Comparison of ENCODE assay signal across 13 cellular contexts in the genomic region with DNA sequence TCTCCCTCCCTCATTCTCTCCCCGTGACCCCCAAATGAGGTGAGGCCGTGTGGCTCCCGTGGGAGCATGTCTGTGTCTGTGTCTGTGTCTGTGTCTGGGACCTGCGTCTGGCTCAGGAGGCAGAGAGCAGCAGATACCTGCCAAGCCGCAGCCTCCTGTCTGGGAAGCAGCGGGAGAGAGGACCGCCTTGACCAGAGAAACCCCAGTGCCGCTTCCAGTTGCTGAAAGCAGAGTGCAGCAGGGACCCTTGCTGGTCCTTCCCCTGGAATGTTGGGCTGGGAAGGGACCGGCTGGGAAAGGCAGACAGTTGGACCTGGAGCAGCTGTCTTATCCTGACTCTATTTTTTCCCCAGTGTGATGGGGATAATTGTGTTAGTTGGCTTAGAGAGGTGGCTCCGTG. TPM values are rescaled to one million over a fixed set of nuclear protein-coding genes. Genes with fewer than 3 reads are reported as not detected.
DNase-seq lines count a peak whose midpoint lies in the region; ATAC-seq, FAIRE-seq and TF ChIP-seq lines count a peak whose summit lies in the region.
"Had no signal": no experiment of that assay in that cellular context is flagged by ENCODE, and none has a peak within 500 bp of the region (broad histone marks: within the 10 kb centered on the region; RNA-seq: fewer than 3 reads in every experiment).

No MANE protein-coding gene starts in this region.

- peak overlapping the region; percentile 64 for H3K4me2 ChIP-seq in A549

- no peak overlapping the region for H3K27ac Mint-ChIP-seq in CD14-positive monocyte

- TF ChIP-seq CTCF in A549 (IDR thresholded peaks at IDR 0.05) (no peak), Panc1 (IDR thresholded peaks at IDR 0.05) (no peak), fibroblast of villous mesenchyme (IDR thresholded peaks at IDR 0.05; ENCODE audit: insufficient read depth, low read depth, low read length) (no peak), CD14-positive monocyte (IDR thresholded peaks at IDR 0.05) (no peak), GM13977 (IDR thresholded peaks at IDR 0.05; ENCODE audit: extremely low read depth, insufficient read depth, missing control alignments) (no peak)

- no peaks in the 10 kb centered on the region for H3K27me3 ChIP-seq in Panc1 (ENCODE audit: control insufficient read depth, insufficient read depth, low read length)

- BruUV-seq in Panc1 (replicated peaks; lab: Mats Ljungman, UMichigan): no TSS peak

- no peak for TF ChIP-seq RAD21 in A549 (conservative IDR thresholded peaks at IDR 0.05 in 1 of 2, IDR thresholded peaks at IDR 0.05 in 1 of 2)

- H3K27me3 Mint-ChIP-seq in CD14-positive monocyte (ENCODE audit: low read depth in 3 of 3): peaks cover 32 to 59% (median 58%) of the 10 kb centered on the region in 3 donors

- DNase-seq in A549 (ENCODE audit: low read depth in 1 of 2, low spot score in 1 of 2) (no peak), Panc1 (ENCODE audit: low read depth, low spot score) (no peak), fibroblast of villous mesenchyme (ENCODE audit: low read depth) (no peak), myocyte (ENCODE audit: low read depth) (peak; percentile 83), CD14-positive monocyte (ENCODE audit: low spot score) (no peak), GM19239 (ENCODE audit: insufficient read length, low spot score) (no peak), GM13977 (ENCODE audit: low spot score) (no peak), NCI-H2196 treated with DMSO at 0.1 percent for 48 hours (lab: John Stamatoyannopoulos, UW; ENCODE audit: unreplicated experiment) (no peak)
- DNase-seq: activated T-cell treated with anti-CD3 and anti-CD28 coated beads, Interleukin-2, amount 50 U/mL, for 48 hours; AML-193; T-helper 9 cell had no signal

- ATAC-seq in A549: peak in 1 of 2 experiments; percentile 11; a peak in 1 of 6 replicates
- ATAC-seq in Panc1: 0 out of 2 replicates have a peak, but pooled peaks have one; percentile 2

- H3K4me1 Mint-ChIP-seq in CD14-positive monocyte: no peaks in the 10 kb centered on the region

- intact Hi-C loops in Panc1 (cut with micrococcal nuclease; ENCODE audit: unreplicated experiment) (no loop called here), CD14-positive monocyte (cut with micrococcal nuclease) (no loop called here)

- H3K4me1 ChIP-seq in A549 (peaks cover 60% of the 10 kb centered on the region), Panc1 (ENCODE audit: control insufficient read depth, insufficient read depth, low read length) (peaks cover 51% of the 10 kb centered on the region)

- FAIRE-seq in A549 (lab: Jason Lieb, UNC) (no peak), GM19239 (lab: Jason Lieb, UNC) (no peak)

- CTCF ChIA-PET in A549 (lab: Yijun Ruan, JAX): interaction anchor here (0.7 to 1.4 kb wide), 4 partner anchors 13 to 149 kb away, joined by 3 to 5 read pairs (median 3); no protein-coding TSS in a partner anchor
- CTCF ChIA-PET in Panc1 (lab: Charles Lee): no interaction called here

- H3K27ac ChIP-seq in A549 (peak overlapping the region; percentile 63 to 82; a peak in 5 of 6 replicates), Panc1 (ENCODE audit: low read length) (peak overlapping the region; percentile 70; the same call in 1 of the 2 replicates)
- H3K27ac ChIP-seq: HL-60 had no signal

- no peaks in the 10 kb centered on the region for H3K36me3 Mint-ChIP-seq in CD14-positive monocyte

- H3K4me3 ChIP-seq in A549 (peak overlapping the region; percentile 32), Panc1 (ENCODE audit: low read depth in 2 of 2, low read length in 2 of 2) (peak overlapping the region in 1 of 2 experiments; percentile 18; a peak in 1 of 4 replicates), fibroblast of villous mesenchyme (ENCODE audit: low read depth, low read length) (peak overlapping the region; percentile 57)

- no peaks in the 10 kb centered on the region for H3K9me3 Mint-ChIP-seq in CD14-positive monocyte
- H3K9me3 Mint-ChIP-seq: neural crest cell had no signal

- POLR2A ChIA-PET in A549 (lab: Yijun Ruan, JAX): no interaction called here
- POLR2A ChIA-PET in Panc1 (lab: Charles Lee): no interaction called here

- in situ Hi-C loops in Panc1 (cut with HindIII; ENCODE audit: low pct_unique_long_range_greater_than_20kb, low sequenced_read_pairs): no loop called here
- in situ Hi-C loops in GM13977 (cut with MboI; ENCODE audit: low pct_unique_long_range_greater_than_20kb, low sequenced_read_pairs, unreplicated experiment): no loop called here

- no peak for TF ChIP-seq EP300 in A549 (IDR thresholded peaks at IDR 0.05)

- 88% methylated on average over 5 of the region's 10 CpGs for WGBS in A549 (ENCODE audit: missing lambda C conversion rate)

- no peak overlapping the region for H3K4me3 Mint-ChIP-seq in CD14-positive monocyte

- H3K9me3 ChIP-seq in A549 (no peaks in the 10 kb centered on the region), Panc1 (ENCODE audit: control insufficient read depth, insufficient read depth, low read depth, low read length) (no peaks in the 10 kb centered on the region)

- TF ChIP-seq POLR2A in A549 (IDR thresholded peaks at IDR 0.05; ENCODE audit: low read length): no peak

- no peaks in the 10 kb centered on the region for H3K36me3 ChIP-seq in Panc1 (ENCODE audit: control insufficient read depth, insufficient read depth, low read length)

TF ChIP-seq in A549, 52 proteins besides CTCF, POLR2A, EP300 and RAD21 (continues in another document):
- TF ChIP-seq NR3C1 (IDR thresholded peaks at IDR 0.05) (no peak), CHD4 (IDR thresholded peaks at IDR 0.05; ENCODE audit: borderline replicate concordance) (no peak), HOXA7 (CRISPR knock-in tag; IDR thresholded peaks at IDR 0.05) (no peak), CBX8 (IDR thresholded peaks at IDR 0.05) (no peak), EHMT2 (IDR thresholded peaks at IDR 0.05; ENCODE audit: low read depth) (no peak), EHF (CRISPR knock-in tag; IDR thresholded peaks at IDR 0.05) (no peak)

RNA-seq across cellular contexts. Expression of gene CSDC2, which starts 0.5 kb away (rescaled TPM):
- polyA plus RNA-seq in A549 (2011; rRNA removed): 0.45 and 0.54 TPM in 2 replicates
- 0.62 and 0.89 TPM in 2 replicates for polyA plus RNA-seq in A549 (2012; cell fraction: cytosol; rRNA removed)
- 1.3 and 1.5 TPM in 2 replicates for polyA plus RNA-seq in A549 (2012; cell fraction: nucleus; rRNA removed)
- polyA plus RNA-seq in A549 (2017; fragmentation: RNase III; extraction: RNeasy Plus Mini Kit Qiagen cat#74134 plus additional on column Dnase treatment): 1.7 to 2.8 TPM (median 2.6 TPM) in 3 replicates
- 0.17 and 0.54 TPM in 2 replicates for polyA minus RNA-seq in A549 (2011; rRNA and poly(A)+ RNA removed)
- total RNA-seq in Panc1 (2021; ENCODE audit: unreplicated experiment): 1.5 TPM
- polyA plus RNA-seq in Panc1 (2012; ENCODE audit: insufficient read length): 1.6 TPM
- total RNA-seq in fibroblast of villous mesenchyme: 1.9 and 2.2 TPM in 2 replicates
- 24.6 and 31.7 TPM in 2 replicates for total RNA-seq in myocyte
- polyA plus RNA-seq in myocyte (2012): 18.9 TPM
- polyA plus RNA-seq in CD14-positive monocyte: not detected

RNA-seq across cellular contexts. Expression of gene POLR3H, which starts 17.1 kb away (rescaled TPM):
- polyA plus RNA-seq in A549 (2011; rRNA removed): 24.5 and 26.0 TPM in 2 replicates
- polyA plus RNA-seq in A549 (2012; cell fraction: cytosol; rRNA removed): 50.6 TPM in 2 replicates
- 37.0 and 41.9 TPM in 2 replicates for polyA plus RNA-seq in A549 (2012; cell fraction: nucleus; rRNA removed)
- polyA plus RNA-seq in A549 (2017; fragmentation: RNase III; extraction: RNeasy Plus Mini Kit Qiagen cat#74134 plus additional on column Dnase treatment): 26.1 to 27.7 TPM (median 27.5 TPM) in 3 replicates
- 19.9 and 33.9 TPM in 2 replicates for polyA minus RNA-seq in A549 (2011; rRNA and poly(A)+ RNA removed)
- total RNA-seq in Panc1 (2021; ENCODE audit: unreplicated experiment): 46.6 TPM
- 52.3 TPM for polyA plus RNA-seq in Panc1 (2012; ENCODE audit: insufficient read length)
- 24.8 and 28.1 TPM in 2 replicates for total RNA-seq in fibroblast of villous mesenchyme
- 22.0 and 23.8 TPM in 2 replicates for total RNA-seq in myocyte
- 50.0 TPM for polyA plus RNA-seq in myocyte (2012)
- polyA plus RNA-seq in CD14-positive monocyte: 10 to 100 TPM; 10.4 to 19.0 TPM

RNA-seq across cellular contexts. Expression of gene PMM1, which starts 28.3 kb away (rescaled TPM):
- 26.2 and 28.7 TPM in 2 replicates for polyA plus RNA-seq in A549 (2011; rRNA removed)
- polyA plus RNA-seq in A549 (2012; cell fraction: cytosol; rRNA removed): 35.3 and 38.7 TPM in 2 replicates
- polyA plus RNA-seq in A549 (2012; cell fraction: nucleus; rRNA removed): 55.2 and 65.3 TPM in 2 replicates
- polyA plus RNA-seq in A549 (2017; fragmentation: RNase III; extraction: RNeasy Plus Mini Kit Qiagen cat#74134 plus additional on column Dnase treatment): 21.3 to 25.1 TPM (median 23.5 TPM) in 3 replicates
- 16.5 and 18.0 TPM in 2 replicates for polyA minus RNA-seq in A549 (2011; rRNA and poly(A)+ RNA removed)
- total RNA-seq in Panc1 (2021; ENCODE audit: unreplicated experiment): 30.5 TPM
- 32.9 TPM for polyA plus RNA-seq in Panc1 (2012; ENCODE audit: insufficient read length)
- 13.8 and 21.6 TPM in 2 replicates for total RNA-seq in fibroblast of villous mesenchyme
- total RNA-seq in myocyte: 14.5 and 22.9 TPM in 2 replicates
- 72.9 TPM for polyA plus RNA-seq in myocyte (2012)
- polyA plus RNA-seq in CD14-positive monocyte: 10 to 100 TPM; 15.6 to 23.5 TPM

RNA-seq across cellular contexts. Expression of gene DESI1, which starts 59.5 kb away (rescaled TPM):
- polyA plus RNA-seq in A549 (2011; rRNA removed): 19.4 and 22.7 TPM in 2 replicates
- 10.0 and 14.7 TPM in 2 replicates for polyA plus RNA-seq in A549 (2012; cell fraction: cytosol; rRNA removed)
- polyA plus RNA-seq in A549 (2012; cell fraction: nucleus; rRNA removed): 16.4 and 20.8 TPM in 2 replicates
- 13.9 to 17.1 TPM (median 14.9 TPM) in 3 replicates for polyA plus RNA-seq in A549 (2017; fragmentation: RNase III; extraction: RNeasy Plus Mini Kit Qiagen cat#74134 plus additional on column Dnase treatment)
- polyA minus RNA-seq in A549 (2011; rRNA and poly(A)+ RNA removed): 24.7 and 24.9 TPM in 2 replicates
- 33.5 TPM for total RNA-seq in Panc1 (2021; ENCODE audit: unreplicated experiment)
- polyA plus RNA-seq in Panc1 (2012; ENCODE audit: insufficient read length): 14.9 TPM
- total RNA-seq in fibroblast of villous mesenchyme: 23.5 and 27.6 TPM in 2 replicates
- 20.2 and 22.4 TPM in 2 replicates for total RNA-seq in myocyte
- 25.8 TPM for polyA plus RNA-seq in myocyte (2012)
- polyA plus RNA-seq in CD14-positive monocyte: 10 to 100 TPM; 15.8 to 33.7 TPM

RNA-seq across cellular contexts. Expression of gene XRCC6, which starts 59.8 kb away (rescaled TPM):
- 139 and 189 TPM in 2 replicates for polyA plus RNA-seq in A549 (2011; rRNA removed)
- 121 and 126 TPM in 2 replicates for polyA plus RNA-seq in A549 (2012; cell fraction: cytosol; rRNA removed)
- polyA plus RNA-seq in A549 (2012; cell fraction: nucleus; rRNA removed): 84.5 and 142 TPM in 2 replicates
- polyA plus RNA-seq in A549 (2017; fragmentation: RNase III; extraction: RNeasy Plus Mini Kit Qiagen cat#74134 plus additional on column Dnase treatment): 556 to 624 TPM (median 577 TPM) in 3 replicates
- 119 and 140 TPM in 2 replicates for polyA minus RNA-seq in A549 (2011; rRNA and poly(A)+ RNA removed)
- 287 TPM for total RNA-seq in Panc1 (2021; ENCODE audit: unreplicated experiment)
- 246 TPM for polyA plus RNA-seq in Panc1 (2012; ENCODE audit: insufficient read length)
- 302 and 350 TPM in 2 replicates for total RNA-seq in fibroblast of villous mesenchyme
- 346 and 353 TPM in 2 replicates for total RNA-seq in myocyte
- 239 TPM for polyA plus RNA-seq in myocyte (2012)
- polyA plus RNA-seq in CD14-positive monocyte: 100 to 1,000 TPM; 267 to 286 TPM
